ENCODE assay signal across 3 cellular contexts in genomic region chr1:248828845-248829244, GRCh38.
TF ChIP-seq lines count a peak whose summit lies in the region.

No MANE protein-coding gene starts in this region.

TF ChIP-seq in SK-N-SH, 30 proteins besides CTCF, POLR2A, EP300 and RAD21 (continued from another document):
- no peak for TF ChIP-seq TEAD4 (IDR thresholded peaks at IDR 0.05; ENCODE audit: borderline replicate concordance, insufficient read depth)
- TF ChIP-seq FOSL2 (IDR thresholded peaks at IDR 0.05; ENCODE audit: borderline replicate concordance, low read depth): peak; percentile 53; the same call in 1 of the 2 replicates
- TF ChIP-seq PBX3 (IDR thresholded peaks at IDR 0.05): peak; percentile 33
- TF ChIP-seq TAF1 (IDR thresholded peaks at IDR 0.05; ENCODE audit: borderline replicate concordance, low read depth, low read length): no peak
- peak; percentile 38; the same call in 1 of the 2 replicates for TF ChIP-seq JUND (IDR thresholded peaks at IDR 0.05)

TF ChIP-seq in SK-N-SH treated with all-trans-retinoic acid at 6 μM for 48 hours, 23 proteins besides CTCF, POLR2A, EP300 and RAD21:
- TF ChIP-seq PATZ1 (CRISPR knock-in tag; IDR thresholded peaks at IDR 0.05; ENCODE audit: borderline replicate concordance): no peak
TF ChIP-seq in SK-N-SH treated with all-trans-retinoic acid at 6 μM for 48 hours: peak in this region for 0.

TF ChIP-seq in endothelial cell of umbilical vein, 7 proteins besides CTCF, POLR2A, EP300 and RAD21 (continued from another document):
- TF ChIP-seq EZH2 (IDR thresholded peaks at IDR 0.05; ENCODE audit: borderline replicate concordance, low read depth, low read length, severe bottlenecking): no peak
- peak; percentile 93 for TF ChIP-seq FOS (IDR thresholded peaks at IDR 0.05; ENCODE audit: borderline replicate concordance, insufficient read depth, low read length)
- TF ChIP-seq MAX (IDR thresholded peaks at IDR 0.05; ENCODE audit: insufficient read depth, insufficient read length): no peak
- peak; percentile 50 for TF ChIP-seq POLR2AphosphoS5 (IDR thresholded peaks at IDR 0.05; ENCODE audit: insufficient read depth, low read depth, low read length)
